Comparison of ENCODE assay signal across 8 cellular contexts in genomic region chr18:51193621-51194287, GRCh38. TPM values are rescaled to one million over a fixed set of nuclear protein-coding genes. Genes with fewer than 3 reads are reported as not detected.
DNase-seq lines count a peak whose midpoint lies in the region; ATAC-seq and TF ChIP-seq lines count a peak whose summit lies in the region.

No MANE protein-coding gene starts in this region.

- H3K79me1 ChIP-seq in trophoblast cell (ENCODE audit: low read length), result peaks cover 16% of the 10 kb centered on the region

- H3K27me3 ChIP-seq in OCI-LY3 (ENCODE audit: low read depth, low read length) (no peaks in the 10 kb centered on the region), trophoblast cell (ENCODE audit: insufficient read depth, low read length) (peaks cover 2% of the 10 kb centered on the region)

- H2BK120ac ChIP-seq in trophoblast cell (ENCODE audit: insufficient read depth, low read length, poor library complexity), result no peak overlapping the region

- DNase-seq in GM03348 (ENCODE audit: low spot score) (peak; percentile 12), trophoblast cell (peak in 1 of 2 donors; percentile 6), occipital lobe (lab: John Stamatoyannopoulos, UW) (no peak), COLO668 (lab: John Stamatoyannopoulos, UW; ENCODE audit: unreplicated experiment) (no peak)
- no peak for DNase-seq in effector memory CD8-positive, alpha-beta T cell

- peaks cover 85% of the 10 kb centered on the region for H3K79me2 ChIP-seq in OCI-LY3 (ENCODE audit: low read length)
- H3K79me2 ChIP-seq in trophoblast cell (ENCODE audit: control insufficient read depth, insufficient read depth, low read length, poor library complexity), result peaks cover 24% of the 10 kb centered on the region

- H3K9me3 ChIP-seq in OCI-LY3 (ENCODE audit: insufficient read depth, low read length) (no peaks in the 10 kb centered on the region), trophoblast cell (ENCODE audit: insufficient read depth, low read depth, low read length) (no peaks in the 10 kb centered on the region)

- H3K36me3 ChIP-seq in OCI-LY3 (replicated peaks; ENCODE audit: low read depth, low read length) (peaks cover 53% of the 10 kb centered on the region), trophoblast cell (ENCODE audit: control insufficient read depth in 1 of 2, insufficient read depth in 2 of 2, low read length in 2 of 2) (peaks cover 0 to 2% of the 10 kb centered on the region in 2 experiments)

- H3K4me2 ChIP-seq in OCI-LY3 (ENCODE audit: low read length), result peak overlapping the region; percentile 83
- H3K4me2 ChIP-seq in trophoblast cell (ENCODE audit: low read length), result peak overlapping the region; percentile 54

- H4K12ac ChIP-seq in trophoblast cell (ENCODE audit: low read depth, low read length), result no peak overlapping the region

- peak overlapping the region in 1 of 2 donors; percentile 55 for H3K27ac Mint-ChIP-seq in effector memory CD8-positive, alpha-beta T cell

- H4K8ac ChIP-seq in trophoblast cell (ENCODE audit: low read depth, low read length), result no peak overlapping the region

- H3K4me1 ChIP-seq in OCI-LY3 (ENCODE audit: low read length), result peaks cover 61% of the 10 kb centered on the region
- peaks cover 0 to 4% of the 10 kb centered on the region in 2 experiments for H3K4me1 ChIP-seq in trophoblast cell (ENCODE audit: control insufficient read depth in 1 of 2, insufficient read depth in 2 of 2, low read length in 2 of 2)

- no peak overlapping the region for H3K18ac ChIP-seq in trophoblast cell (ENCODE audit: low read length)

- H2AK5ac ChIP-seq in trophoblast cell (ENCODE audit: low read length), result no peak overlapping the region

- peak overlapping the region; percentile 53 to 89 for H3K4me3 Mint-ChIP-seq in effector memory CD8-positive, alpha-beta T cell

- H3K4ac ChIP-seq in trophoblast cell (ENCODE audit: low read depth, low read length), result peak overlapping the region; percentile 68

- no peaks in the 10 kb centered on the region for H3K27me3 Mint-ChIP-seq in effector memory CD8-positive, alpha-beta T cell

- H2BK12ac ChIP-seq in trophoblast cell (ENCODE audit: low read length), result no peak overlapping the region

- no peaks in the 10 kb centered on the region for H3K9me3 Mint-ChIP-seq in effector memory CD8-positive, alpha-beta T cell

- H3K4me3 ChIP-seq in OCI-LY3 (ENCODE audit: low read length) (peak overlapping the region; percentile 78), trophoblast cell (ENCODE audit: low read depth, low read length) (no peak overlapping the region)

- H3K27ac ChIP-seq in OCI-LY3 (ENCODE audit: low read length) (peak overlapping the region; percentile 46), trophoblast cell (ENCODE audit: low read depth, low read length) (no peak overlapping the region)

- H4K91ac ChIP-seq in trophoblast cell (ENCODE audit: low read depth, low read length), result no peak overlapping the region

- peaks cover 42 to 52% of the 10 kb centered on the region in 2 donors for H3K4me1 Mint-ChIP-seq in effector memory CD8-positive, alpha-beta T cell (ENCODE audit: low read depth in 2 of 2)

- no CpG with 5 or more reads among the region's 5 CpGs for WGBS in trophoblast cell (ENCODE audit: extremely low coverage, insufficient coverage, insufficient read length)

- H3K14ac ChIP-seq in trophoblast cell (ENCODE audit: low read length), result no peak overlapping the region

- no peak overlapping the region for H2BK5ac ChIP-seq in trophoblast cell (ENCODE audit: low read depth, low read length, poor library complexity)

- no peak overlapping the region for H3K23ac ChIP-seq in trophoblast cell (ENCODE audit: low read length)

- peaks cover 20% of the 10 kb centered on the region for H3K36me3 Mint-ChIP-seq in effector memory CD8-positive, alpha-beta T cell (ENCODE audit: insufficient read depth)

- no peak for ATAC-seq in effector memory CD8-positive, alpha-beta T cell (replicated peaks)
- ATAC-seq in GM21786 (IDR thresholded peaks at IDR 0.05; ENCODE audit: unreplicated experiment) (no peak), HG03342 (IDR thresholded peaks at IDR 0.05; ENCODE audit: unreplicated experiment) (no peak)

- H3K9ac ChIP-seq in OCI-LY3 (ENCODE audit: low read length) (peak overlapping the region; percentile 91), trophoblast cell (ENCODE audit: low read length) (no peak overlapping the region)

- H2AFZ ChIP-seq in OCI-LY3 (ENCODE audit: low read depth, low read length), result no peak overlapping the region
- H2AFZ ChIP-seq in trophoblast cell (ENCODE audit: insufficient read depth, low read length, poor library complexity), result no peak overlapping the region

- TF ChIP-seq CTCF in OCI-LY3 (IDR thresholded peaks at IDR 0.05; ENCODE audit: low read depth, low read length), result no peak

- H4K20me1 ChIP-seq in OCI-LY3 (ENCODE audit: insufficient read depth, low read length), result peaks cover 65% of the 10 kb centered on the region

RNA-seq across cellular contexts. Expression of gene MEX3C, which starts 3.7 kb away (rescaled TPM):
- 65.5 and 72.3 TPM in 2 replicates for polyA plus RNA-seq in trophoblast cell (2013)
- total RNA-seq in occipital lobe, result 104 TPM
